ENCODE assay signal across 12 cellular contexts in the genomic region with DNA sequence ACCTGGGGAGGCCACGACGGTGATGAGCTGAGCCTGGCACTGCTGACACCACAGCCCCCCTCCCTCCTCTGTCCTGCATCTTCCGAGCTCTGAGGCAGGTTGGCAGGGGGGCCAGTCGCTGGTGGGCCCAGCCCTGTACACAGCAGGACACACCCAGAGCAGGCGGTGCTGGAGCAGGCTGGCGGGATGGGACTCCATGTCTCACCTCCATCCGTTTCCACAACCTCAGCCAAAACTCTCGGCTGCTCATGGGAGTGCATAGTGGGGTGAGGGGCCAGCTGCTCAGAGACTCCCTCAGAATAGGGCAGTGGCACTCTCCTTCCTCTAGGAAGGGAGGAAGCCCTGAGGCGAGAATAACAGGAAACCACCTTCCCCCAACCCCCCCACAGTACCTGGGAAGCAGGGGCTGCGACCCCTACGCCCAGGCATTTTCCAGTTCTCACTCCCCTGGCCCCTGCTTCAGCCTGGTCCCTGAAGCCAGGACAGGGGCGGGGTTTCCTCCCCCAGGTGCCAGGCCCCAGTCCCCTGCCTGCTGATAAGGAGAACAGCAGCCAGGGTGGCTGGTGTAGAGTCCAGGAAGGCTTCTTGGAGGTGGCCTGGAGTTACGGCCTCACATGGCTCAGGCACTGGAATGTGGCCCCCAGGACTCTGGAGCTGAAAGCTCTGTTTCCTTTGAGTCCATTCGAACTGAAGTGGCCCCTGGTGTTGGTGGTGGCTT. TPM values are rescaled to one million over a fixed set of nuclear protein-coding genes. Genes with fewer than 3 reads are reported as not detected.
A peak's percentile ranks its signal among the peaks of the same experiment; 100 is the strongest.
DNase-seq lines count a peak whose midpoint lies in the region; ATAC-seq, FAIRE-seq and TF ChIP-seq lines count a peak whose summit lies in the region.
"Had no signal": no experiment of that assay in that cellular context is flagged by ENCODE, and none has a peak within 500 bp of the region (broad histone marks: within the 10 kb centered on the region; RNA-seq: fewer than 3 reads in every experiment).

No MANE protein-coding gene starts in this region.

- H3K27ac Mint-ChIP-seq in effector memory CD8-positive, alpha-beta T cell, result peak overlapping the region in 1 of 2 donors; percentile 41

- H3K4me3 ChIP-seq in A549 (no peak overlapping the region), duodenal mucosa (ENCODE audit: low read depth in 1 of 2, low read length in 2 of 2) (no peak overlapping the region), mucosa of stomach (ENCODE audit: low read length) (no peak overlapping the region)

- no peak for TF ChIP-seq RAD21 in A549 (conservative IDR thresholded peaks at IDR 0.05 in 1 of 2, IDR thresholded peaks at IDR 0.05 in 1 of 2)

- H3K4me1 ChIP-seq in A549 (peaks cover 11% of the 10 kb centered on the region; the same call in 2 of the 3 replicates), duodenal mucosa (ENCODE audit: control insufficient read depth in 1 of 2, insufficient read depth in 2 of 2, low read length in 2 of 2) (peaks cover 28 to 34% of the 10 kb centered on the region in 2 donors), mucosa of stomach (ENCODE audit: control insufficient read depth, insufficient read depth, low read length) (peaks cover 35% of the 10 kb centered on the region)

- no peak for ATAC-seq in A549
- no peak for ATAC-seq in effector memory CD8-positive, alpha-beta T cell (replicated peaks)
- ATAC-seq in HG02678 (IDR thresholded peaks at IDR 0.05; ENCODE audit: unreplicated experiment), result no peak

- POLR2A ChIA-PET in A549 (lab: Yijun Ruan, JAX), result no interaction called here

- no peak for DNase-seq in A549 (ENCODE audit: low read depth in 1 of 2, low spot score in 1 of 2)
- no peak for DNase-seq in effector memory CD8-positive, alpha-beta T cell
- no peak for DNase-seq in midbrain (lab: John Stamatoyannopoulos, UW)
- no peak for DNase-seq in nucleus accumbens (lab: John Stamatoyannopoulos, UW)
- DNase-seq: activated CD4-positive, alpha-beta T cell treated with anti-CD3 and anti-CD28 coated beads for 4 hours; CD8-positive, alpha-beta memory T cell; Karpas-422 had no signal

- CTCF ChIA-PET in A549 (lab: Yijun Ruan, JAX), result interaction anchor here (2.9 to 7.4 kb wide), 2 partner anchors 8 to 32 kb away, joined by 11 to 89 read pairs; no protein-coding TSS in a partner anchor

- WGBS in A549 (ENCODE audit: missing lambda C conversion rate), result 75% methylated on average over 10 of the region's 14 CpGs

- H3K27me3 ChIP-seq in duodenal mucosa (ENCODE audit: control insufficient read depth in 1 of 2, insufficient read depth in 2 of 2, low read length in 2 of 2), result peaks cover 0 to 2% of the 10 kb centered on the region in 2 donors
- H3K27me3 ChIP-seq in mucosa of stomach (ENCODE audit: control insufficient read depth, insufficient read depth, low read length), result peaks cover 10% of the 10 kb centered on the region

- H3K9me3 Mint-ChIP-seq in effector memory CD8-positive, alpha-beta T cell, result no peaks in the 10 kb centered on the region
- H3K9me3 Mint-ChIP-seq: CD8-positive, alpha-beta memory T cell had no signal

- FAIRE-seq in A549 (lab: Jason Lieb, UNC), result no peak
- FAIRE-seq: colon had no signal

- TF ChIP-seq CTCF in A549 (IDR thresholded peaks at IDR 0.05), result no peak

- TF ChIP-seq EP300 in A549 (IDR thresholded peaks at IDR 0.05), result no peak

- no peak overlapping the region for H3K4me3 Mint-ChIP-seq in effector memory CD8-positive, alpha-beta T cell
- H3K4me3 Mint-ChIP-seq: CD8-positive, alpha-beta memory T cell had no signal

- no peaks in the 10 kb centered on the region for H3K9me3 ChIP-seq in A549
- no peaks in the 10 kb centered on the region for H3K9me3 ChIP-seq in KOPT-K1 (ENCODE audit: insufficient read depth, low read length, poor library complexity, severe bottlenecking)
- no peaks in the 10 kb centered on the region for H3K9me3 ChIP-seq in duodenal mucosa (ENCODE audit: control insufficient read depth in 1 of 2, low read length in 2 of 2)
- H3K9me3 ChIP-seq in mucosa of stomach (ENCODE audit: control insufficient read depth, low read length), result no peaks in the 10 kb centered on the region

- H3K4me2 ChIP-seq in A549, result no peak overlapping the region

- peaks cover 17 to 18% of the 10 kb centered on the region in 2 donors for H3K4me1 Mint-ChIP-seq in effector memory CD8-positive, alpha-beta T cell (ENCODE audit: low read depth in 2 of 2)

- no peaks in the 10 kb centered on the region for H3K27me3 Mint-ChIP-seq in effector memory CD8-positive, alpha-beta T cell
- H3K27me3 Mint-ChIP-seq: CD8-positive, alpha-beta memory T cell had no signal

- peaks cover 42% of the 10 kb centered on the region for H3K36me3 Mint-ChIP-seq in effector memory CD8-positive, alpha-beta T cell (ENCODE audit: insufficient read depth)

- peak overlapping the region in 1 of 2 experiments; percentile 29; a peak in 1 of 6 replicates for H3K27ac ChIP-seq in A549
- peak overlapping the region; percentile 20 for H3K27ac ChIP-seq in KOPT-K1 (ENCODE audit: low read depth, low read length, poor library complexity, severe bottlenecking)
- peak overlapping the region; percentile 62 for H3K27ac ChIP-seq in duodenal mucosa (ENCODE audit: low read depth, low read length)

- H3K36me3 ChIP-seq in KOPT-K1 (ENCODE audit: insufficient read depth, low read length) (no peaks in the 10 kb centered on the region), duodenal mucosa (ENCODE audit: control insufficient read depth in 1 of 2, insufficient read depth in 2 of 2, low read length in 2 of 2) (no peaks in the 10 kb centered on the region), mucosa of stomach (ENCODE audit: control insufficient read depth, insufficient read depth, low read length) (no peaks in the 10 kb centered on the region)

- no peak for TF ChIP-seq POLR2A in A549 (IDR thresholded peaks at IDR 0.05; ENCODE audit: low read length)

- H3K9ac ChIP-seq in duodenal mucosa (ENCODE audit: low read depth in 1 of 2, low read length in 2 of 2) (peak overlapping the region in 1 of 2 donors; percentile 25), mucosa of stomach (ENCODE audit: low read length) (peak overlapping the region; percentile 58)

TF ChIP-seq in A549, 52 proteins besides CTCF, POLR2A, EP300 and RAD21:
- TF ChIP-seq KDM1A (IDR thresholded peaks at IDR 0.05; ENCODE audit: low read depth) (no peak), MAFK (IDR thresholded peaks at IDR 0.05; ENCODE audit: partially characterized antibody) (no peak), ZFP36 (IDR thresholded peaks at IDR 0.05; ENCODE audit: borderline replicate concordance, partially characterized antibody) (peak; percentile 5), MAZ (IDR thresholded peaks at IDR 0.05; ENCODE audit: borderline replicate concordance, low read depth, low read length) (no peak)
- TF ChIP-seq, protein P1, sequence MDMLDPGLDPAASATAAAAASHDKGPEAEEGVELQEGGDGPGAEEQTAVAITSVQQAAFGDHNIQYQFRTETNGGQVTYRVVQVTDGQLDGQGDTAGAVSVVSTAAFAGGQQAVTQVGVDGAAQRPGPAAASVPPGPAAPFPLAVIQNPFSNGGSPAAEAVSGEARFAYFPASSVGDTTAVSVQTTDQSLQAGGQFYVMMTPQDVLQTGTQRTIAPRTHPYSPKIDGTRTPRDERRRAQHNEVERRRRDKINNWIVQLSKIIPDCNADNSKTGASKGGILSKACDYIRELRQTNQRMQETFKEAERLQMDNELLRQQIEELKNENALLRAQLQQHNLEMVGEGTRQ (IDR thresholded peaks at IDR 0.05), result no peak

RNA-seq across cellular contexts. Expression of a gene that starts 3.2 kb away (rescaled TPM):
- polyA plus RNA-seq in A549 (2011; rRNA removed), result 1.5 TPM in 2 replicates
- 2.8 and 4.7 TPM in 2 replicates for polyA plus RNA-seq in A549 (2012; cell fraction: cytosol; rRNA removed)
- polyA plus RNA-seq in A549 (2012; cell fraction: nucleus; rRNA removed), result 8.0 and 9.4 TPM in 2 replicates
- polyA plus RNA-seq in A549 (2017; fragmentation: RNase III; extraction: RNeasy Plus Mini Kit Qiagen cat#74134 plus additional on column Dnase treatment), result 2.2 to 3.1 TPM (median 2.6 TPM) in 3 replicates
- 1.9 and 2.4 TPM in 2 replicates for polyA minus RNA-seq in A549 (2011; rRNA and poly(A)+ RNA removed)

RNA-seq across cellular contexts. Expression of a gene that starts 12.7 kb away (rescaled TPM):
- polyA plus RNA-seq in A549 (2011; rRNA removed), result 0.09 and 0.12 TPM in 2 replicates
- 0.30 and 0.36 TPM in 2 replicates for polyA plus RNA-seq in A549 (2012; cell fraction: cytosol; rRNA removed)
- 0.32 and 1.1 TPM in 2 replicates for polyA plus RNA-seq in A549 (2012; cell fraction: nucleus; rRNA removed)
- 0.37 to 0.48 TPM (median 0.40 TPM) in 3 replicates for polyA plus RNA-seq in A549 (2017; fragmentation: RNase III; extraction: RNeasy Plus Mini Kit Qiagen cat#74134 plus additional on column Dnase treatment)
- 0.12 and 0.34 TPM in 2 replicates for polyA minus RNA-seq in A549 (2011; rRNA and poly(A)+ RNA removed)
- polyA plus RNA-seq: CD8-positive, alpha-beta memory T cell had no signal

RNA-seq across cellular contexts. Expression of a gene that starts 22.4 kb away (rescaled TPM):
- polyA plus RNA-seq in A549 (2011; rRNA removed) (65.2 and 88.9 TPM in 2 replicates), A549 (2017; fragmentation: RNase III; extraction: RNeasy Plus Mini Kit Qiagen cat#74134 plus additional on column Dnase treatment) (106 to 109 TPM (median 107 TPM) in 3 replicates)
- 267 and 296 TPM in 2 replicates for polyA plus RNA-seq in A549 (2012; cell fraction: cytosol; rRNA removed)
- 225 and 294 TPM in 2 replicates for polyA plus RNA-seq in A549 (2012; cell fraction: nucleus; rRNA removed)
- 32.6 and 39.4 TPM in 2 replicates for polyA minus RNA-seq in A549 (2011; rRNA and poly(A)+ RNA removed)

RNA-seq across cellular contexts. Expression of a gene that starts 45.4 kb away (rescaled TPM):
- polyA plus RNA-seq in A549 (2011; rRNA removed) (3.1 and 5.7 TPM in 2 replicates), A549 (2017; fragmentation: RNase III; extraction: RNeasy Plus Mini Kit Qiagen cat#74134 plus additional on column Dnase treatment) (5.7 to 6.8 TPM (median 6.5 TPM) in 3 replicates)
- polyA plus RNA-seq in A549 (2012; cell fraction: cytosol; rRNA removed), result 4.9 and 6.5 TPM in 2 replicates
- polyA plus RNA-seq in A549 (2012; cell fraction: nucleus; rRNA removed), result 42.9 and 51.7 TPM in 2 replicates
- polyA minus RNA-seq in A549 (2011; rRNA and poly(A)+ RNA removed), result 9.9 and 13.6 TPM in 2 replicates

RNA-seq across cellular contexts. Expression of a gene that starts 53.3 kb away (rescaled TPM):
- polyA plus RNA-seq in A549 (2011; rRNA removed) (54.2 and 59.7 TPM in 2 replicates), A549 (2017; fragmentation: RNase III; extraction: RNeasy Plus Mini Kit Qiagen cat#74134 plus additional on column Dnase treatment) (74.2 to 80.0 TPM (median 75.6 TPM) in 3 replicates)
- polyA plus RNA-seq in A549 (2012; cell fraction: cytosol; rRNA removed), result 174 and 197 TPM in 2 replicates
- polyA plus RNA-seq in A549 (2012; cell fraction: nucleus; rRNA removed), result 155 and 261 TPM in 2 replicates
- 26.8 and 28.5 TPM in 2 replicates for polyA minus RNA-seq in A549 (2011; rRNA and poly(A)+ RNA removed)
